ENCODE assay signal across 12 cellular contexts in genomic region chr14:105857223-105857815, GRCh38.
DNase-seq lines count a peak whose midpoint lies in the region; ATAC-seq and TF ChIP-seq lines count a peak whose summit lies in the region.
"Had no signal": no experiment of that assay in that cellular context is flagged by ENCODE, and none has a peak within 500 bp of the region (broad histone marks: within the 10 kb centered on the region; RNA-seq: fewer than 3 reads in every experiment).

No MANE protein-coding gene starts in this region.

- H3K9me3 Mint-ChIP-seq in CD8-positive, alpha-beta T cell = no peaks in the 10 kb centered on the region
- no peaks in the 10 kb centered on the region for H3K9me3 Mint-ChIP-seq in activated T-helper 2 cell treated with anti-CD3 and anti-CD28 coated beads, Interferon-gamma antibody, Interleukin-2, Interleukin-4, amounts not matched to agents 10 μg/mL and 5 μg/mL and 100 μg/mL, durations not matched to agents 14 hours and 24 hours and 36 hours
- H3K9me3 Mint-ChIP-seq in osteocyte (ENCODE audit: unreplicated experiment) = peaks cover 18% of the 10 kb centered on the region

- ATAC-seq in CD8-positive, alpha-beta T cell = peak; percentile 19
- ATAC-seq in HG02623 (IDR thresholded peaks at IDR 0.05; ENCODE audit: unreplicated experiment) (no peak), gastroesophageal sphincter (no peak)

- H3K4me3 Mint-ChIP-seq in CD8-positive, alpha-beta T cell = no peak overlapping the region
- no peak overlapping the region for H3K4me3 Mint-ChIP-seq in activated T-helper 2 cell treated with anti-CD3 and anti-CD28 coated beads, Interferon-gamma antibody, Interleukin-2, Interleukin-4, amounts not matched to agents 10 μg/mL and 5 μg/mL and 100 μg/mL, durations not matched to agents 14 hours and 24 hours and 36 hours (ENCODE audit: low read depth)
- no peak overlapping the region for H3K4me3 Mint-ChIP-seq in osteocyte (ENCODE audit: unreplicated experiment)
- H3K4me3 Mint-ChIP-seq: brain had no signal

- no peaks in the 10 kb centered on the region for H3K27me3 ChIP-seq in CD8-positive, alpha-beta T cell (ENCODE audit: insufficient read depth, low read length)
- no peaks in the 10 kb centered on the region for H3K27me3 ChIP-seq in gastroesophageal sphincter

- TF ChIP-seq EP300 in gastroesophageal sphincter (IDR thresholded peaks at IDR 0.05) = no peak

- peak overlapping the region; percentile 64 for H3K27ac Mint-ChIP-seq in CD8-positive, alpha-beta T cell
- peak overlapping the region; percentile 28 for H3K27ac Mint-ChIP-seq in activated T-helper 2 cell treated with anti-CD3 and anti-CD28 coated beads, Interferon-gamma antibody, Interleukin-2, Interleukin-4, amounts not matched to agents 10 μg/mL and 5 μg/mL and 100 μg/mL, durations not matched to agents 14 hours and 24 hours and 36 hours
- H3K27ac Mint-ChIP-seq in osteocyte (ENCODE audit: unreplicated experiment) = no peak overlapping the region
- H3K27ac Mint-ChIP-seq: brain had no signal

- H3K27me3 Mint-ChIP-seq in CD8-positive, alpha-beta T cell (ENCODE audit: low read depth) = peaks cover 3% of the 10 kb centered on the region
- H3K27me3 Mint-ChIP-seq in activated T-helper 2 cell treated with anti-CD3 and anti-CD28 coated beads, Interferon-gamma antibody, Interleukin-2, Interleukin-4, amounts not matched to agents 10 μg/mL and 5 μg/mL and 100 μg/mL, durations not matched to agents 14 hours and 24 hours and 36 hours (ENCODE audit: low read depth) = peaks cover 2% of the 10 kb centered on the region
- H3K27me3 Mint-ChIP-seq in osteocyte (ENCODE audit: unreplicated experiment) = no peaks in the 10 kb centered on the region
- H3K27me3 Mint-ChIP-seq: brain had no signal

- CTCF ChIA-PET in CD8-positive, alpha-beta T cell (lab: Charles Lee) = no interaction called here

- DNase-seq in CD8-positive, alpha-beta T cell = peak in 3 of 7 experiments; percentile 4 to 57 (median 18)
- DNase-seq in activated T-helper 2 cell treated with anti-CD3 and anti-CD28 coated beads, Interferon-gamma antibody, Interleukin-2, Interleukin-4, amounts not matched to agents 10 μg/mL and 5 μg/mL and 100 μg/mL, durations not matched to agents 14 hours and 24 hours and 36 hours (ENCODE audit: low spot score) = peak; percentile 15
- DNase-seq in osteocyte (ENCODE audit: extremely low spot score, unreplicated experiment) (peak; percentile 82), cerebellum (ENCODE audit: low spot score) (no peak), HuH-7 (ENCODE audit: low spot score) (no peak)
- DNase-seq: MV-4-11, NCI-H510A had no signal

- TF ChIP-seq POLR2A in GM19193 (IDR thresholded peaks at IDR 0.05; ENCODE audit: extremely low read depth, insufficient read depth, insufficient read length) (peak; percentile 72), gastroesophageal sphincter (IDR thresholded peaks at IDR 0.05) (no peak)

- intact Hi-C loops in CD8-positive, alpha-beta T cell (cut with DNase I, micrococcal nuclease) = no loop called here
- intact Hi-C loops in activated T-helper 2 cell treated with anti-CD3 and anti-CD28 coated beads, Interferon-gamma antibody, Interleukin-2, Interleukin-4, amounts not matched to agents 10 μg/mL and 5 μg/mL and 100 μg/mL, durations not matched to agents 14 hours and 24 hours and 36 hours (cut with micrococcal nuclease) = no loop called here

- no peak overlapping the region for H3K27ac ChIP-seq in CD8-positive, alpha-beta T cell (ENCODE audit: low read depth, low read length)
- no peak overlapping the region for H3K27ac ChIP-seq in gastroesophageal sphincter
- H3K27ac ChIP-seq: SK-N-MC had no signal

- peaks cover 62% of the 10 kb centered on the region for H3K4me1 ChIP-seq in CD8-positive, alpha-beta T cell (ENCODE audit: insufficient read depth, low read length)
- no peaks in the 10 kb centered on the region for H3K4me1 ChIP-seq in gastroesophageal sphincter

- POLR2A ChIA-PET in CD8-positive, alpha-beta T cell (lab: Charles Lee) = interaction anchor here (0.8 kb wide), 1 partner anchor 375 kb away, joined by 3 read pairs; no protein-coding TSS in a partner anchor

- peaks cover 41% of the 10 kb centered on the region for H3K4me1 Mint-ChIP-seq in CD8-positive, alpha-beta T cell (ENCODE audit: low read depth)
- H3K4me1 Mint-ChIP-seq in activated T-helper 2 cell treated with anti-CD3 and anti-CD28 coated beads, Interferon-gamma antibody, Interleukin-2, Interleukin-4, amounts not matched to agents 10 μg/mL and 5 μg/mL and 100 μg/mL, durations not matched to agents 14 hours and 24 hours and 36 hours (ENCODE audit: low read depth) = peaks cover 27% of the 10 kb centered on the region
- H3K4me1 Mint-ChIP-seq in osteocyte (ENCODE audit: unreplicated experiment) = no peaks in the 10 kb centered on the region
- H3K4me1 Mint-ChIP-seq: brain had no signal

- WGBS in gastroesophageal sphincter (ENCODE audit: low coverage in 1 of 2), 2 donors = no CpG with 5 or more reads among the region's 1 CpG

- H3K9me3 ChIP-seq in CD8-positive, alpha-beta T cell (ENCODE audit: low read length) = no peaks in the 10 kb centered on the region
- H3K9me3 ChIP-seq in gastroesophageal sphincter = peaks cover 0 to 6% (median 0%) of the 10 kb centered on the region in 3 donors

- no peaks in the 10 kb centered on the region for H3K36me3 Mint-ChIP-seq in CD8-positive, alpha-beta T cell
- no peaks in the 10 kb centered on the region for H3K36me3 Mint-ChIP-seq in activated T-helper 2 cell treated with anti-CD3 and anti-CD28 coated beads, Interferon-gamma antibody, Interleukin-2, Interleukin-4, amounts not matched to agents 10 μg/mL and 5 μg/mL and 100 μg/mL, durations not matched to agents 14 hours and 24 hours and 36 hours (ENCODE audit: low read depth)
- no peaks in the 10 kb centered on the region for H3K36me3 Mint-ChIP-seq in osteocyte (ENCODE audit: unreplicated experiment)

- no peak overlapping the region for H3K4me3 ChIP-seq in CD8-positive, alpha-beta T cell (ENCODE audit: low read depth, low read length)
- H3K4me3 ChIP-seq in gastroesophageal sphincter = no peak overlapping the region
- H3K4me3 ChIP-seq: SK-N-MC had no signal

- no peak for TF ChIP-seq CTCF in CD8-positive, alpha-beta T cell (IDR thresholded peaks at IDR 0.05)
- TF ChIP-seq CTCF in osteocyte (IDR thresholded peaks at IDR 0.05) = no peak
- no peak for TF ChIP-seq CTCF in gastroesophageal sphincter (IDR thresholded peaks at IDR 0.05)

- no peaks in the 10 kb centered on the region for H3K36me3 ChIP-seq in CD8-positive, alpha-beta T cell (ENCODE audit: insufficient read depth, low read length)
- H3K36me3 ChIP-seq in gastroesophageal sphincter = no peaks in the 10 kb centered on the region

Comparison
In these comparisons a context has a peak if more than half of its experiments do, and no peak if none do; other contexts are left out.
1. DNase-seq: peak in activated T-helper 2 cell treated with anti-CD3 and anti-CD28 coated beads, Interferon-gamma antibody, Interleukin-2, Interleukin-4, amounts not matched to agents 10 μg/mL and 5 μg/mL and 100 μg/mL, durations not matched to agents 14 hours and 24 hours and 36 hours (single experiment) and osteocyte (single experiment); none in cerebellum (single experiment) and HuH-7 (single experiment).